Comparison of ENCODE assay signal across 20 cellular contexts in the genomic region with DNA sequence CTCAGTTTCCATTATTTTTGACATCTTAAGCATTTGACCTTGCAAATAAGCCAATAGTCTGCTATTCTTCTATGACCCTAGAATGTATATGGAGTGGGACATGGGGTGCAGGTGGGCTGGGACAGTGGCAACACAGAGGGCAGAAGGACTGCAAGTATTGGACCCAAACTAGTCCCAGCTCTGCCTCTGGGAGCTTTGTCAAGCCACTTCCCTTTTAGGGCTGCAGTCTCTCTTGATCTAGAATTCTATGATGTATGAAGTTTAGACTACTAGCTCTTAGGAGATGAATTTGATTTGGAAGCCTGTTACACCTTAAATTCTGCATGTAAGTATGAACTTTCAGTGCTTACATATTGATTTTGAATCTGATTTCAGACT. TPM values are rescaled to one million over a fixed set of nuclear protein-coding genes. Genes with fewer than 3 reads are reported as not detected.
A peak's percentile ranks its signal among the peaks of the same experiment; 100 is the strongest.
DNase-seq lines count a peak whose midpoint lies in the region; ATAC-seq, FAIRE-seq and TF ChIP-seq lines count a peak whose summit lies in the region.
"Had no signal": no experiment of that assay in that cellular context is flagged by ENCODE, and none has a peak within 500 bp of the region (broad histone marks: within the 10 kb centered on the region; RNA-seq: fewer than 3 reads in every experiment).

No MANE protein-coding gene starts in this region.

- SMC1A ChIA-PET in GM12878 (lab: Charles Lee; ENCODE audit: uncharacterized antibody, unreplicated experiment), result interaction anchor here (0.6 to 1.7 kb wide), 6 partner anchors 11 to 107 kb away, joined by 3 to 5 read pairs (median 3); a partner anchor contains a TSS

- no peak for DNase-seq in GM12878 (ENCODE audit: low read depth, low spot score)
- DNase-seq in activated CD4-positive, CD25-positive, alpha-beta regulatory T cell (lab: John Stamatoyannopoulos, UW), result no peak
- DNase-seq in activated T-cell treated with anti-CD3 and anti-CD28 coated beads, Interleukin-2, amount 50 U/mL, for 4 hours, result no peak
- no peak for DNase-seq in right lobe of liver
- DNase-seq in C1 segment of cervical spinal cord (lab: John Stamatoyannopoulos, UW), result no peak
- DNase-seq: activated T-cell treated with anti-CD3 and anti-CD28 coated beads for 4 hours; amniotic stem cell; CD4-positive, CD25-positive, alpha-beta regulatory T cell; NCI-H1436 treated with DMSO at 0.1 percent for 48 hours; NCI-H774; WERI-Rb-1 had no signal

- H3K27me3 Mint-ChIP-seq in activated T-cell treated with anti-CD3 and anti-CD28 coated beads, Interleukin-2, amount 50 U/mL, for 4 hours (ENCODE audit: low read depth), result peaks cover 7% of the 10 kb centered on the region
- H3K27me3 Mint-ChIP-seq: CD4-positive, CD25-positive, alpha-beta regulatory T cell had no signal

- H3K4me2 ChIP-seq in GM12878 (ENCODE audit: control insufficient read depth, insufficient read depth), result peak overlapping the region; percentile 80

- in situ Hi-C loops in GM12878 (cut with MboI), result no loop called here

- CTCF ChIA-PET in GM12878 (lab: Yijun Ruan, JAX), result interaction anchor here (1.0 kb wide), 1 partner anchor 24 kb away, joined by 3 read pairs; no protein-coding TSS in a partner anchor

- intact Hi-C loops in GM12878 (cut with micrococcal nuclease; ENCODE audit: unreplicated experiment) (no loop called here), right lobe of liver (cut with DNase I) (no loop called here)

- H3K9me3 Mint-ChIP-seq in activated T-cell treated with anti-CD3 and anti-CD28 coated beads, Interleukin-2, amount 50 U/mL, for 4 hours, result no peaks in the 10 kb centered on the region
- H3K9me3 Mint-ChIP-seq: CD4-positive, CD25-positive, alpha-beta regulatory T cell had no signal

- H3K36me3 ChIP-seq in GM12878 (ENCODE audit: control insufficient read depth in 2 of 2, insufficient read depth in 2 of 2, low read length in 1 of 2), result no peaks in the 10 kb centered on the region
- no peaks in the 10 kb centered on the region for H3K36me3 ChIP-seq in right lobe of liver
- H3K36me3 ChIP-seq: WERI-Rb-1 had no signal

- no peak for TF ChIP-seq RAD21 in GM12878 (IDR thresholded peaks at IDR 0.05; ENCODE audit: insufficient read depth, low read depth, low read length)

- no peak for TF ChIP-seq CTCF in GM12878 (IDR thresholded peaks at IDR 0.05 in 2 of 3, conservative IDR thresholded peaks at IDR 0.05 in 1 of 3; ENCODE audit: control insufficient read depth in 2 of 3, extremely low read depth in 1 of 3, insufficient read depth in 1 of 3, low read depth in 3 of 3, low read length in 3 of 3)
- no peak for TF ChIP-seq CTCF in right lobe of liver (IDR thresholded peaks at IDR 0.05)

- RAD21 ChIA-PET in GM12878 (lab: Charles Lee; ENCODE audit: unreplicated experiment), result no interaction called here

- H3K4me3 Mint-ChIP-seq in activated T-cell treated with anti-CD3 and anti-CD28 coated beads, Interleukin-2, amount 50 U/mL, for 4 hours, result no peak overlapping the region
- H3K4me3 Mint-ChIP-seq: CD4-positive, CD25-positive, alpha-beta regulatory T cell had no signal

- TF ChIP-seq POLR2A in GM12878 (IDR thresholded peaks at IDR 0.05; ENCODE audit: low read depth, low read length) (no peak), right lobe of liver (IDR thresholded peaks at IDR 0.05) (no peak)

- no peaks in the 10 kb centered on the region for H3K79me2 ChIP-seq in GM12878 (ENCODE audit: control insufficient read depth, insufficient read depth, low read length)

- POLR2A ChIA-PET in GM12878 (lab: Charles Lee), result no interaction called here

- H3K4me1 ChIP-seq in GM12878 (ENCODE audit: control insufficient read depth, insufficient read depth, low read length), result peaks cover 23% of the 10 kb centered on the region
- no peaks in the 10 kb centered on the region for H3K4me1 ChIP-seq in right lobe of liver

- H3K4me1 Mint-ChIP-seq in activated T-cell treated with anti-CD3 and anti-CD28 coated beads, Interleukin-2, amount 50 U/mL, for 4 hours (ENCODE audit: low read depth), result no peaks in the 10 kb centered on the region
- H3K4me1 Mint-ChIP-seq: CD4-positive, CD25-positive, alpha-beta regulatory T cell had no signal

- no peak overlapping the region for H2AFZ ChIP-seq in GM12878 (ENCODE audit: control insufficient read depth, low read depth, low read length)

- no peaks in the 10 kb centered on the region for H3K27me3 ChIP-seq in GM12878 (replicated peaks in 1 of 2; ENCODE audit: control insufficient read depth in 2 of 2, insufficient read depth in 2 of 2, low read length in 1 of 2)
- no peaks in the 10 kb centered on the region for H3K27me3 ChIP-seq in right lobe of liver

- H3K4me3 ChIP-seq in GM12878 (no peak overlapping the region), right lobe of liver (no peak overlapping the region)

- H3K27ac ChIP-seq in GM12878 (ENCODE audit: control insufficient read depth, insufficient read depth), result peak overlapping the region; percentile 34
- no peak overlapping the region for H3K27ac ChIP-seq in right lobe of liver
- H3K27ac ChIP-seq: WERI-Rb-1 had no signal

- FAIRE-seq in GM12878 (lab: Jason Lieb, UNC), result peak; percentile 13
- FAIRE-seq: G401.6, islet of Langerhans had no signal

- TF ChIP-seq EP300 in GM12878 (IDR thresholded peaks at IDR 0.05; ENCODE audit: borderline replicate concordance in 1 of 2, control insufficient read depth in 1 of 2, low read depth in 2 of 2, low read length in 2 of 2), result no peak

- no TSS peak for BruUV-seq in GM12878 (replicated peaks; lab: Mats Ljungman, UMichigan)

- H3K9me3 ChIP-seq in GM12878 (replicated peaks; ENCODE audit: control insufficient read depth, insufficient read depth, low read length) (no peaks in the 10 kb centered on the region; the same call in 2 of the 3 replicates), right lobe of liver (no peaks in the 10 kb centered on the region)

- no peak overlapping the region for H3K9ac ChIP-seq in GM12878 (ENCODE audit: control insufficient read depth, insufficient read depth, low read length)

- H4K20me1 ChIP-seq in GM12878 (ENCODE audit: control insufficient read depth, insufficient read depth), result no peaks in the 10 kb centered on the region

- no peaks in the 10 kb centered on the region for H3K36me3 Mint-ChIP-seq in activated T-cell treated with anti-CD3 and anti-CD28 coated beads, Interleukin-2, amount 50 U/mL, for 4 hours (ENCODE audit: insufficient read depth)
- H3K36me3 Mint-ChIP-seq: CD4-positive, CD25-positive, alpha-beta regulatory T cell had no signal

- peak; percentile 20 for ATAC-seq in GM19043 (IDR thresholded peaks at IDR 0.05; ENCODE audit: low read depth, unreplicated experiment)
- ATAC-seq in GM21737 (IDR thresholded peaks at IDR 0.05; ENCODE audit: unreplicated experiment), result peak; percentile 17
- ATAC-seq in HG03108 (IDR thresholded peaks at IDR 0.05; ENCODE audit: unreplicated experiment), result peak; percentile 2
- peak; percentile 57 for ATAC-seq in GM12878
- no peak for ATAC-seq in activated T-cell treated with anti-CD3 and anti-CD28 coated beads, Interleukin-2, amount 50 U/mL, for 4 hours
- ATAC-seq in right lobe of liver, result no peak

TF ChIP-seq in GM12878, 131 proteins besides CTCF, POLR2A, EP300 and RAD21:
- TF ChIP-seq SPI1 (IDR thresholded peaks at IDR 0.05; ENCODE audit: borderline replicate concordance, insufficient read depth, low read depth, low read length) (peak; percentile 66; the same call in 1 of the 2 replicates), NFIC (IDR thresholded peaks at IDR 0.05; ENCODE audit: low read depth, low read length) (no peak), ZNF207 (IDR thresholded peaks at IDR 0.05; ENCODE audit: borderline replicate concordance) (no peak)

RNA-seq across cellular contexts. Expression of a gene that starts 27.6 kb away (rescaled TPM):
- 0.33 and 0.51 TPM in 2 replicates for total RNA-seq in GM12878 (2013; cell fraction: nucleolus; rRNA removed)
- total RNA-seq in GM12878 (2014; rRNA removed) (0.65 TPM in 1 of 2 replicates, not detected in the other), GM12878 (2014; rRNA removed; fragmentation: Illumina TruSeq; extraction: Trizol) (0.09 and 0.18 TPM in 2 replicates), GM12878 (2021) (0.19 TPM in 1 of 2 replicates, not detected in the other), right lobe of liver (not detected)
- not detected for polyA plus RNA-seq in GM12878 (2011; ENCODE audit: low read depth)
- polyA plus RNA-seq in GM12878 (2011; rRNA removed) (not detected in 2 replicates), GM12878 (2014; fragmentation: Illumina TruSeq; extraction: Trizol) (0.30 and 0.53 TPM in 2 replicates), GM12878 (2014; fragmentation: Nextera tagmentation; extraction: Ambion mirVana) (under 1 TPM in 1 of 2 experiments, not detected in 1; 0.04 TPM), GM12878 (2014; rRNA removed) (0.10 and 0.13 TPM in 2 replicates), GM12878 (2016; fragmentation: Nextera tagmentation; extraction: Ambion mirVana) (not detected)
- polyA plus RNA-seq in GM12878 (2011; cell fraction: cytosol; rRNA removed), result not detected in 2 replicates
- polyA plus RNA-seq in GM12878 (2011; cell fraction: nucleus; rRNA removed), result not detected in 2 replicates
- 0.06 TPM in 1 of 2 replicates, not detected in the other for polyA plus RNA-seq in GM12878 (2012)
- polyA minus RNA-seq in GM12878 (2011; rRNA and poly(A)+ RNA removed), result not detected in 2 replicates
- not detected in 2 replicates for polyA minus RNA-seq in GM12878 (2011; cell fraction: cytosol; rRNA and poly(A)+ RNA removed)
- polyA minus RNA-seq in GM12878 (2011; cell fraction: nucleus; rRNA and poly(A)+ RNA removed), result not detected in 2 replicates
- total RNA-seq in activated T-cell treated with anti-CD3 and anti-CD28 coated beads, Interleukin-2, amount 50 U/mL, for 4 hours, result under 1 TPM; 0.10 to 0.35 (median 0.34) TPM
- total RNA-seq: dermis microvascular lymphatic vessel endothelial cell, fibroblast of villous mesenchyme, myocyte, SK-MEL-5 had no signal
- polyA plus RNA-seq: CD4-positive, CD25-positive, alpha-beta regulatory T cell had no signal

RNA-seq across cellular contexts. Expression of a gene that starts 44.2 kb away (rescaled TPM):
- total RNA-seq in GM12878 (2013; cell fraction: nucleolus; rRNA removed), result 93.7 and 102 TPM in 2 replicates
- total RNA-seq in GM12878 (2014; rRNA removed), result 33.6 and 35.4 TPM in 2 replicates
- 34.6 and 37.9 TPM in 2 replicates for total RNA-seq in GM12878 (2014; rRNA removed; fragmentation: Illumina TruSeq; extraction: Trizol)
- total RNA-seq in GM12878 (2021), result 28.1 and 33.8 TPM in 2 replicates
- polyA plus RNA-seq in GM12878 (2011; ENCODE audit: low read depth), result 12.1 TPM
- 28.6 and 46.8 TPM in 2 replicates for polyA plus RNA-seq in GM12878 (2011; rRNA removed)
- 6.1 and 7.4 TPM in 2 replicates for polyA plus RNA-seq in GM12878 (2011; cell fraction: cytosol; rRNA removed)
- polyA plus RNA-seq in GM12878 (2011; cell fraction: nucleus; rRNA removed), result 36.2 and 51.5 TPM in 2 replicates
- 18.2 and 20.5 TPM in 2 replicates for polyA plus RNA-seq in GM12878 (2012)
- 34.1 and 42.7 TPM in 2 replicates for polyA plus RNA-seq in GM12878 (2014; fragmentation: Illumina TruSeq; extraction: Trizol)
- 10 to 100 TPM; 37.9 to 45.1 TPM for polyA plus RNA-seq in GM12878 (2014; fragmentation: Nextera tagmentation; extraction: Ambion mirVana)
- 32.2 and 35.5 TPM in 2 replicates for polyA plus RNA-seq in GM12878 (2014; rRNA removed)
- polyA plus RNA-seq in GM12878 (2016; fragmentation: Nextera tagmentation; extraction: Ambion mirVana), result 10 to 100 TPM; 54.4 to 54.9 TPM
- 19.9 and 21.6 TPM in 2 replicates for polyA minus RNA-seq in GM12878 (2011; rRNA and poly(A)+ RNA removed)
- polyA minus RNA-seq in GM12878 (2011; cell fraction: cytosol; rRNA and poly(A)+ RNA removed), result 6.3 and 8.2 TPM in 2 replicates
- 38.8 and 69.7 TPM in 2 replicates for polyA minus RNA-seq in GM12878 (2011; cell fraction: nucleus; rRNA and poly(A)+ RNA removed)
- total RNA-seq in activated T-cell treated with anti-CD3 and anti-CD28 coated beads, Interleukin-2, amount 50 U/mL, for 4 hours, result 10 to 100 TPM; 42.8 to 48.1 (median 46.1) TPM
- 10 to 100 TPM in 1 of 6 experiments, 1 to 10 TPM in 5; 7.4 to 11.8 (median 9.1) TPM for total RNA-seq in right lobe of liver

Comparison
In these comparisons a context has a peak if more than half of its experiments do, and no peak if none do; other contexts are left out.
1. ATAC-seq: peak in GM19043 (single experiment), GM21737 (single experiment), HG03108 (single experiment) and GM12878 (single experiment); none in activated T-cell treated with anti-CD3 and anti-CD28 coated beads, Interleukin-2, amount 50 U/mL, for 4 hours (0 of 2) and right lobe of liver (0 of 4).